9 cellular contexts compared by ENCODE assay signal in the genomic region with DNA sequence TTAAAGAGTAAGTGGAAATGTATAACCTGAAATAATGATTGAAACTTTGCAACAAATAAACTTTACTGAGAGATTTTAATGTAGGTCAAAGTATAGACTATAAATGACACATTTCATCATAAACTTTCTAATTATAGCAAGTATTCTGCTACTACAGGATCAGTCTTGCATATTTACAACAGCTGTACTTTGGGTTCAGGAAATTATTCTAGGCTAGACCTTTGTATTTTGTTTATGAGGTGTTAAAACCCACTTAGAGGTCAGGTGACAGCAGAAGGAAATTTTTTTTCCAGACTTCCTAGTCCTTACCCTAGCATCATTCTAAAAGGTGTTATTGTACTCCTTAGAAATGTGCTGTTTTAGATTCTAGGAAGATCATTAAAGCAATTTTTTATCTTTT. TPM values are rescaled to one million over a fixed set of nuclear protein-coding genes. Genes with fewer than 3 reads are reported as not detected.
DNase-seq lines count a peak whose midpoint lies in the region; ATAC-seq, FAIRE-seq and TF ChIP-seq lines count a peak whose summit lies in the region.
"Had no signal": no experiment of that assay in that cellular context is flagged by ENCODE, and none has a peak within 500 bp of the region (broad histone marks: within the 10 kb centered on the region; RNA-seq: fewer than 3 reads in every experiment).

No MANE protein-coding gene starts in this region.

- peak overlapping the region; percentile 64 for H3K4me3 Mint-ChIP-seq in neural progenitor cell

- H2AFZ ChIP-seq in DND-41 (ENCODE audit: low read depth, low read length) (no peak overlapping the region), Loucy (ENCODE audit: low read length) (no peak overlapping the region), neural progenitor cell (replicated peaks) (no peak overlapping the region)

- no peak for TF ChIP-seq POLR2A in GM12892 (IDR thresholded peaks at IDR 0.05; ENCODE audit: low read depth, low read length)

- H3K79me2 ChIP-seq in DND-41 (ENCODE audit: insufficient read depth, low read length) = peaks cover 70% of the 10 kb centered on the region
- H3K79me2 ChIP-seq in Loucy (ENCODE audit: insufficient read depth, low read length) = peaks cover 63% of the 10 kb centered on the region
- peaks cover 59% of the 10 kb centered on the region for H3K79me2 ChIP-seq in neural progenitor cell (ENCODE audit: low read depth)

- ATAC-seq in DND-41 (ENCODE audit: insufficient read depth, low read depth) = no peak
- no peak for ATAC-seq in HG02970 (IDR thresholded peaks at IDR 0.05; ENCODE audit: low FRiP score, unreplicated experiment)

- DNase-seq in DND-41 = no peak
- peak; percentile 50 for DNase-seq in dermis blood vessel endothelial cell
- no peak for DNase-seq in neural progenitor cell (ENCODE audit: low spot score)
- DNase-seq in NCI-H748 treated with DMSO at 0.1 percent for 48 hours (lab: John Stamatoyannopoulos, UW) = no peak
- no peak for DNase-seq in GM12892 (ENCODE audit: insufficient read length)
- DNase-seq in GM03348 (ENCODE audit: low spot score) = no peak

- H3K9ac ChIP-seq in DND-41 (ENCODE audit: low read depth, low read length) (peak overlapping the region; percentile 89), Loucy (ENCODE audit: low read depth, low read length, poor library complexity, severe bottlenecking) (peak overlapping the region; percentile 92), neural progenitor cell (no peak overlapping the region)

- H4K20me1 ChIP-seq in DND-41 (ENCODE audit: insufficient read depth, low read length) (peaks cover 20% of the 10 kb centered on the region; the same call in 1 of the 2 replicates), Loucy (ENCODE audit: insufficient read depth, low read length, poor library complexity, severe bottlenecking) (peaks cover 51% of the 10 kb centered on the region), neural progenitor cell (ENCODE audit: low read depth) (peaks cover 24% of the 10 kb centered on the region)

- FAIRE-seq in GM12892 (lab: Jason Lieb, UNC) = no peak
- FAIRE-seq: G401.6 had no signal

- peaks cover 22% of the 10 kb centered on the region for H3K4me1 Mint-ChIP-seq in neural progenitor cell

- H3K9me2 ChIP-seq in Loucy (replicated peaks; ENCODE audit: low read depth, low read length) = no peaks in the 10 kb centered on the region

- no peaks in the 10 kb centered on the region for H3K9me3 Mint-ChIP-seq in neural progenitor cell

- H3K4me2 ChIP-seq in DND-41 (ENCODE audit: insufficient read depth, low read length) = peak overlapping the region; percentile 75
- peak overlapping the region; percentile 85 for H3K4me2 ChIP-seq in Loucy (ENCODE audit: low read depth, low read length, poor library complexity, severe bottlenecking)
- H3K4me2 ChIP-seq in neural progenitor cell = peak overlapping the region; percentile 88

- H3K36me3 ChIP-seq in DND-41 (ENCODE audit: insufficient read depth, low read length) (peaks cover 46% of the 10 kb centered on the region), Loucy (ENCODE audit: insufficient read depth, low read length) (peaks cover 9% of the 10 kb centered on the region; the same call in 1 of the 2 replicates), neural progenitor cell (peaks cover 3% of the 10 kb centered on the region)

- peaks cover 30% of the 10 kb centered on the region for H3K4me1 ChIP-seq in DND-41 (ENCODE audit: insufficient read depth, low read length)
- peaks cover 46% of the 10 kb centered on the region for H3K4me1 ChIP-seq in Loucy (ENCODE audit: insufficient read depth, low read length, poor library complexity, severe bottlenecking)
- peaks cover 23% of the 10 kb centered on the region for H3K4me1 ChIP-seq in neural progenitor cell

- H3K36me3 Mint-ChIP-seq in neural progenitor cell = peaks cover 8% of the 10 kb centered on the region

- H3K27me3 ChIP-seq in DND-41 (ENCODE audit: insufficient read depth, low read length, poor library complexity) (no peaks in the 10 kb centered on the region), Loucy (ENCODE audit: insufficient read depth, low read length, poor library complexity, severe bottlenecking) (no peaks in the 10 kb centered on the region), neural progenitor cell (no peaks in the 10 kb centered on the region)

- no peaks in the 10 kb centered on the region for H3F3A ChIP-seq in Loucy (ENCODE audit: low read depth)
- peaks cover 4% of the 10 kb centered on the region for H3F3A ChIP-seq in neural progenitor cell (ENCODE audit: low read depth)

- no peaks in the 10 kb centered on the region for H3K27me3 Mint-ChIP-seq in neural progenitor cell (ENCODE audit: insufficient read depth, low read depth)

- TF ChIP-seq CTCF in DND-41 (IDR thresholded peaks at IDR 0.05; ENCODE audit: borderline replicate concordance, extremely low read depth, low read length, poor library complexity, severe bottlenecking) = no peak
- no peak for TF ChIP-seq CTCF in Loucy (conservative IDR thresholded peaks at IDR 0.05; ENCODE audit: low read length)
- TF ChIP-seq CTCF in neural progenitor cell (IDR thresholded peaks at IDR 0.05) = no peak

- no peak overlapping the region for H3K27ac Mint-ChIP-seq in neural progenitor cell

- H3K4me3 ChIP-seq in DND-41 (ENCODE audit: low read depth in 1 of 2, low read length in 2 of 2) (peak overlapping the region in 1 of 2 experiments; percentile 82; a peak in 2 of 4 replicates), Loucy (ENCODE audit: low read length, poor library complexity, severe bottlenecking) (peak overlapping the region; percentile 93), neural progenitor cell (peak overlapping the region; percentile 74)

- H3K9me3 ChIP-seq in DND-41 (ENCODE audit: insufficient read depth, low read length, severe bottlenecking) (no peaks in the 10 kb centered on the region), Loucy (ENCODE audit: insufficient read depth, low read depth, low read length) (no peaks in the 10 kb centered on the region), neural progenitor cell (ENCODE audit: low read depth) (no peaks in the 10 kb centered on the region)

- H3K27ac ChIP-seq in DND-41 (ENCODE audit: low read length) = peak overlapping the region; percentile 27; the same call in 1 of the 2 replicates
- H3K27ac ChIP-seq in neural progenitor cell = no peak overlapping the region

RNA-seq across cellular contexts. Expression of a gene that starts 2.3 kb away (rescaled TPM):
- total RNA-seq in dermis blood vessel endothelial cell (38.1 and 93.8 TPM in 2 replicates), neural progenitor cell (ENCODE audit: low replicate concordance) (105 and 114 TPM in 2 replicates)
- 71.3 TPM for polyA plus RNA-seq in GM12892 (2012; ENCODE audit: missing spikeins)

RNA-seq across cellular contexts. Expression of a gene that starts 22.9 kb away (rescaled TPM):
- total RNA-seq in dermis blood vessel endothelial cell (not detected in 2 replicates), neural progenitor cell (ENCODE audit: low replicate concordance) (0.03 TPM in 1 of 2 replicates, not detected in the other)
- not detected for polyA plus RNA-seq in GM12892 (2012; ENCODE audit: missing spikeins)
